ENCODE assay signal across 27 cellular contexts in genomic region chr11:114928260-114928870, GRCh38.
DNase-seq lines count a peak whose midpoint lies in the region; FAIRE-seq and TF ChIP-seq lines count a peak whose summit lies in the region.
"Had no signal": no experiment of that assay in that cellular context is flagged by ENCODE, and none has a peak within 500 bp of the region (broad histone marks: within the 10 kb centered on the region; RNA-seq: fewer than 3 reads in every experiment).

No MANE protein-coding gene starts in this region.

- H3K9me3 ChIP-seq in WERI-Rb-1 (ENCODE audit: severe bottlenecking) (peaks cover 7% of the 10 kb centered on the region), small intestine (ENCODE audit: control insufficient read depth, low read depth) (no peaks in the 10 kb centered on the region)
- H3K9me3 ChIP-seq: SJCRH30 had no signal

- H3K27me3 ChIP-seq in WERI-Rb-1 (ENCODE audit: insufficient read depth, low read depth, severe bottlenecking) = no peaks in the 10 kb centered on the region
- H3K27me3 ChIP-seq in small intestine (ENCODE audit: control insufficient read depth in 2 of 2, insufficient read depth in 2 of 2, low read length in 2 of 2) = no peaks in the 10 kb centered on the region
- H3K27me3 ChIP-seq: BLaER1, SJCRH30 had no signal

- DNase-seq in Ammon's horn (ENCODE audit: low spot score) = peak; percentile 22
- DNase-seq in NCI-H1694 treated with DMSO at 0.1 percent for 48 hours (lab: John Stamatoyannopoulos, UW) = peak; percentile 44
- DNase-seq in WERI-Rb-1 = peak; percentile 80
- DNase-seq in left kidney (ENCODE audit: low read depth, low spot score) = peak; percentile 82
- DNase-seq in NK-92 (lab: John Stamatoyannopoulos, UW; ENCODE audit: unreplicated experiment) = no peak
- no peak for DNase-seq in DMS53 treated with DMSO at 0.1 percent for 48 hours (lab: John Stamatoyannopoulos, UW; ENCODE audit: unreplicated experiment)
- DNase-seq in small intestine = no peak
- no peak for DNase-seq in AML-193 (lab: John Stamatoyannopoulos, UW)
- DNase-seq: 8988T; ACHN; CD4-positive, CD25-positive, alpha-beta regulatory T cell; DND-41; H9; Kasumi-1; MV-4-11; NCI-H1105 treated with DMSO at 0.1 percent for 48 hours; NCI-H146; NCI-H2029 treated with DMSO at 0.1 percent for 48 hours; NCI-H226; NCI-H510A; NK-92 treated with Interleukin-12 subunit alpha and Interleukin-12 subunit beta, amount 100 ng/mL, for 24 hours; PC-3; SJCRH30 had no signal

- peak overlapping the region; percentile 50 for H3K27ac ChIP-seq in WERI-Rb-1
- H3K27ac ChIP-seq in small intestine (ENCODE audit: low read depth in 1 of 2, low read length in 1 of 2) = no peak overlapping the region
- H3K27ac ChIP-seq: BLaER1, SJCRH30 had no signal

- TF ChIP-seq CTCF in WERI-Rb-1 (IDR thresholded peaks at IDR 0.05; ENCODE audit: low read depth, low read length) = no peak

- H3K4me3 ChIP-seq in WERI-Rb-1 (ENCODE audit: low read depth, low read length) = no peak overlapping the region
- no peak overlapping the region for H3K4me3 ChIP-seq in small intestine (ENCODE audit: low read depth in 1 of 2, low read length in 2 of 2)
- H3K4me3 ChIP-seq: BLaER1, GM23338, K562, SJCRH30 had no signal

- FAIRE-seq in small intestine (lab: Jason Lieb, UNC) = no peak
- FAIRE-seq: GM18507, K562 had no signal

- H3K4me1 ChIP-seq in small intestine (ENCODE audit: control insufficient read depth in 2 of 2, insufficient read depth in 1 of 2, low read depth in 1 of 2, low read length in 1 of 2) = no peaks in the 10 kb centered on the region
- H3K4me1 ChIP-seq: BLaER1, SJCRH30 had no signal

- WGBS in small intestine, 3 donors = 67 to 74% (median 72%) methylated on average over 6 of the region's 6 CpGs

- H3K36me3 ChIP-seq in WERI-Rb-1 = no peaks in the 10 kb centered on the region
- no peaks in the 10 kb centered on the region for H3K36me3 ChIP-seq in small intestine (ENCODE audit: control insufficient read depth in 2 of 2, insufficient read depth in 2 of 2, low read length in 2 of 2)
- H3K36me3 ChIP-seq: BLaER1, SJCRH30 had no signal

Comparison
In these comparisons a context has a peak if more than half of its experiments do, and no peak if none do; other contexts are left out.
1. DNase-seq: peak in Ammon's horn (single experiment), NCI-H1694 treated with DMSO at 0.1 percent for 48 hours (single experiment), WERI-Rb-1 (single experiment) and left kidney (single experiment); none in NK-92 (single experiment), DMS53 treated with DMSO at 0.1 percent for 48 hours (single experiment), small intestine (single experiment) and AML-193 (0 of 2).